13 cellular contexts compared by ENCODE assay signal in genomic region chr22:47154621-47155081, GRCh38.
DNase-seq lines count a peak whose midpoint lies in the region; ATAC-seq and TF ChIP-seq lines count a peak whose summit lies in the region.
"Had no signal": no experiment of that assay in that cellular context is flagged by ENCODE, and none has a peak within 500 bp of the region (broad histone marks: within the 10 kb centered on the region; RNA-seq: fewer than 3 reads in every experiment).

No MANE protein-coding gene starts in this region.

- H3K27ac ChIP-seq in AG04450 (ENCODE audit: low read depth, low read length) (peak overlapping the region; percentile 68), neural progenitor cell (no peak overlapping the region)
- H3K27ac ChIP-seq: SJSA1 had no signal

- ATAC-seq in GM19035 (IDR thresholded peaks at IDR 0.05; ENCODE audit: unreplicated experiment), result no peak
- ATAC-seq: activated CD8-positive, alpha-beta memory T cell treated with anti-CD3 and anti-CD28 coated beads, Interleukin-2, amount 10 ng/mL, durations not matched to agents 7 days and 5 days; natural killer cell had no signal

- CTCF ChIA-PET in AG04450 (lab: Charles Lee), result interaction anchor here (1.0 kb wide), 1 partner anchor 321 kb away, joined by 3 read pairs; no protein-coding TSS in a partner anchor

- H3K4me2 ChIP-seq in neural progenitor cell, result no peak overlapping the region

- no peaks in the 10 kb centered on the region for H3K79me2 ChIP-seq in neural progenitor cell (ENCODE audit: low read depth)

- H3K4me3 ChIP-seq in AG04450 (ENCODE audit: low read depth, low read length) (peak overlapping the region; percentile 47), neural progenitor cell (no peak overlapping the region)
- H3K4me3 ChIP-seq: SJSA1 had no signal

- no peak overlapping the region for H2AFZ ChIP-seq in neural progenitor cell (replicated peaks)

- H3K27me3 Mint-ChIP-seq in neural progenitor cell (ENCODE audit: insufficient read depth, low read depth), result peaks cover 7% of the 10 kb centered on the region
- H3K27me3 Mint-ChIP-seq: activated CD8-positive, alpha-beta memory T cell treated with anti-CD3 and anti-CD28 coated beads, Interleukin-2, amount 10 ng/mL, durations not matched to agents 7 days and 5 days had no signal

- POLR2A ChIA-PET in AG04450 (lab: Yijun Ruan, JAX), result no interaction called here

- no peak overlapping the region for H3K9ac ChIP-seq in neural progenitor cell

- H3K9me3 ChIP-seq in AG04450 (ENCODE audit: control insufficient read depth, insufficient read depth, low read length) (peaks cover 11% of the 10 kb centered on the region), neural progenitor cell (ENCODE audit: low read depth) (no peaks in the 10 kb centered on the region)
- H3K9me3 ChIP-seq: SJSA1 had no signal

- TF ChIP-seq CTCF in AG04450 (IDR thresholded peaks at IDR 0.05; ENCODE audit: low read depth, low read length), result peak; percentile 41
- TF ChIP-seq CTCF in neural progenitor cell (IDR thresholded peaks at IDR 0.05), result no peak

- no peak overlapping the region for H3K4me3 Mint-ChIP-seq in neural progenitor cell
- H3K4me3 Mint-ChIP-seq: activated CD8-positive, alpha-beta memory T cell treated with anti-CD3 and anti-CD28 coated beads, Interleukin-2, amount 10 ng/mL, durations not matched to agents 7 days and 5 days; endodermal cell; natural killer cell had no signal

- H3K36me3 Mint-ChIP-seq in neural progenitor cell, result no peaks in the 10 kb centered on the region
- H3K36me3 Mint-ChIP-seq: activated CD8-positive, alpha-beta memory T cell treated with anti-CD3 and anti-CD28 coated beads, Interleukin-2, amount 10 ng/mL, durations not matched to agents 7 days and 5 days; natural killer cell had no signal

- peak overlapping the region; percentile 60 for H3K27ac Mint-ChIP-seq in neural progenitor cell
- H3K27ac Mint-ChIP-seq: activated CD8-positive, alpha-beta memory T cell treated with anti-CD3 and anti-CD28 coated beads, Interleukin-2, amount 10 ng/mL, durations not matched to agents 7 days and 5 days; endodermal cell; natural killer cell had no signal

- peak; percentile 38 for DNase-seq in AG04450 (ENCODE audit: low read depth, low spot score)
- peak; percentile 55 for DNase-seq in NCI-H446 treated with DMSO at 0.1 percent for 48 hours (lab: John Stamatoyannopoulos, UW)
- DNase-seq in fibroblast of gingiva (ENCODE audit: low read depth), result peak; percentile 75
- no peak for DNase-seq in neural progenitor cell (ENCODE audit: low spot score)
- DNase-seq in HK-2 (ENCODE audit: unreplicated experiment), result no peak
- no peak for DNase-seq in NOMO-1 treated with DMSO at 0.1 percent for 48 hours (lab: John Stamatoyannopoulos, UW; ENCODE audit: unreplicated experiment)
- DNase-seq in stimulated activated CD4-positive, alpha-beta T cell treated with anti-CD3 and anti-CD28 coated beads, Interleukin-12 subunit alpha, Interleukin-12 subunit beta, amount 100 ng/mL, for 4 hours, result no peak
- DNase-seq: activated CD8-positive, alpha-beta memory T cell treated with anti-CD3 and anti-CD28 coated beads, Interleukin-2, amount 10 ng/mL, durations not matched to agents 7 days and 5 days; AML-193; endodermal cell; natural killer cell had no signal

- H3K27me3 ChIP-seq in AG04450 (ENCODE audit: control insufficient read depth, insufficient read depth, low read length) (no peaks in the 10 kb centered on the region), neural progenitor cell (no peaks in the 10 kb centered on the region)
- H3K27me3 ChIP-seq: SJSA1 had no signal

- no peaks in the 10 kb centered on the region for H3F3A ChIP-seq in neural progenitor cell (ENCODE audit: low read depth)

- no peaks in the 10 kb centered on the region for H3K4me1 ChIP-seq in neural progenitor cell

- no peaks in the 10 kb centered on the region for H3K9me3 Mint-ChIP-seq in neural progenitor cell
- H3K9me3 Mint-ChIP-seq: endodermal cell, natural killer cell had no signal

- H3K4me1 Mint-ChIP-seq in neural progenitor cell, result peaks cover 6% of the 10 kb centered on the region
- H3K4me1 Mint-ChIP-seq: endodermal cell had no signal

- no peaks in the 10 kb centered on the region for H4K20me1 ChIP-seq in neural progenitor cell (ENCODE audit: low read depth)

- H3K36me3 ChIP-seq in neural progenitor cell, result no peaks in the 10 kb centered on the region

Comparison
In these comparisons a context has a peak if more than half of its experiments do, and no peak if none do; other contexts are left out.
1. DNase-seq: peak in AG04450 (single experiment), NCI-H446 treated with DMSO at 0.1 percent for 48 hours (single experiment) and fibroblast of gingiva (single experiment); none in neural progenitor cell (single experiment), HK-2 (single experiment), NOMO-1 treated with DMSO at 0.1 percent for 48 hours (single experiment) and stimulated activated CD4-positive, alpha-beta T cell treated with anti-CD3 and anti-CD28 coated beads, Interleukin-12 subunit alpha, Interleukin-12 subunit beta, amount 100 ng/mL, for 4 hours (single experiment).